ENCODE assay signal across 2 cellular contexts in the genomic region with DNA sequence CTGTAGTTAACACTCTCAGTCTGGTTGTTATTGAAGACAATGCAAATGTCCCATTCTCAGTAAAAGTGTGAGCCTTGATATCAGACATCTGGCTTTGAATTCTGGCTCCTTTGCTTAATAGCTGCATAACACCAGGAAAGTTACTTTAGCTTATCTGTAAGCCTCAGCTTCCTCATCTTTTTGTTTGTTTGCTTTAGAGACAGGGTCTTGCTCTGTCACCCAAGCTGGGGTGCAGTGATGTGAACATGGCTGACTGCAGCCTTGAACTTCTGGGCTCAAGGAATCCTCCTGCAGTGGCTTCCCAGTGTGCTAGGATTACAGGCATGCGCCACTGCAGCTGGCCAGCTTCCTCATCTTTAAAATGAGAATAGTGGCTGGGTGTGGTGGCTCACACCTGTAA.
A peak's percentile ranks its signal among the peaks of the same experiment; 100 is the strongest.
TF ChIP-seq lines count a peak whose summit lies in the region.

No MANE protein-coding gene starts in this region.

TF ChIP-seq in HepG2, 621 proteins besides CTCF, POLR2A, EP300 and RAD21:
- TF ChIP-seq ZNF30 (CRISPR knock-in tag; IDR thresholded peaks at IDR 0.05), result no peak
- TF ChIP-seq ZNF460 (CRISPR knock-in tag; IDR thresholded peaks at IDR 0.05; ENCODE audit: borderline replicate concordance), result peak; percentile 21; the same call in 1 of the 2 replicates
- TF ChIP-seq HOXA3 (CRISPR knock-in tag; IDR thresholded peaks at IDR 0.05), result 0 out of 2 replicates have a peak, but pooled peaks have one; percentile 20
- no peak for TF ChIP-seq ZNF329 (CRISPR knock-in tag; IDR thresholded peaks at IDR 0.05; ENCODE audit: low read depth)

TF ChIP-seq in K562, 482 proteins besides CTCF, POLR2A, EP300 and RAD21 (continues in another document):
- no peak for TF ChIP-seq PCBP2 (IDR thresholded peaks at IDR 0.05; ENCODE audit: low read depth, low read length, poor library complexity, severe bottlenecking)
- no peak for TF ChIP-seq TAF9B (IDR thresholded peaks at IDR 0.05; ENCODE audit: partially characterized antibody)
- no peak for TF ChIP-seq SRSF7 (optimal IDR thresholded peaks at IDR 0.05; ENCODE audit: low read depth, low read length)
- no peak for TF ChIP-seq CBFB (CRISPR knock-in tag; IDR thresholded peaks at IDR 0.05)
- no peak for TF ChIP-seq ZNF384 (IDR thresholded peaks at IDR 0.05; ENCODE audit: low read depth, low read length)
- TF ChIP-seq MEF2D (tag; conservative IDR thresholded peaks at IDR 0.05; ENCODE audit: low read depth), result no peak
- TF ChIP-seq HDAC3 (IDR thresholded peaks at IDR 0.05; ENCODE audit: borderline replicate concordance, partially characterized antibody), result no peak
- no peak for TF ChIP-seq CHCHD3 (CRISPR knock-in tag; IDR thresholded peaks at IDR 0.05)
- TF ChIP-seq, protein P1, sequence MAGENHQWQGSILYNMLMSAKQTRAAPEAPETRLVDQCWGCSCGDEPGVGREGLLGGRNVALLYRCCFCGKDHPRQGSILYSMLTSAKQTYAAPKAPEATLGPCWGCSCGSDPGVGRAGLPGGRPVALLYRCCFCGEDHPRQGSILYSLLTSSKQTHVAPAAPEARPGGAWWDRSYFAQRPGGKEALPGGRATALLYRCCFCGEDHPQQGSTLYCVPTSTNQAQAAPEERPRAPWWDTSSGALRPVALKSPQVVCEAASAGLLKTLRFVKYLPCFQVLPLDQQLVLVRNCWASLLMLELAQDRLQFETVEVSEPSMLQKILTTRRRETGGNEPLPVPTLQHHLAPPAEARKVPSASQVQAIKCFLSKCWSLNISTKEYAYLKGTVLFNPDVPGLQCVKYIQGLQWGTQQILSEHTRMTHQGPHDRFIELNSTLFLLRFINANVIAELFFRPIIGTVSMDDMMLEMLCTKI (IDR thresholded peaks at IDR 0.05; ENCODE audit: partially characterized antibody), result no peak
- TF ChIP-seq ZNF668 (CRISPR knock-in tag; IDR thresholded peaks at IDR 0.05), result no peak
- TF ChIP-seq BRCA1 (IDR thresholded peaks at IDR 0.05), result no peak
- no peak for TF ChIP-seq BRCA1 (CRISPR knock-in tag; IDR thresholded peaks at IDR 0.05)
- TF ChIP-seq, protein P2, sequence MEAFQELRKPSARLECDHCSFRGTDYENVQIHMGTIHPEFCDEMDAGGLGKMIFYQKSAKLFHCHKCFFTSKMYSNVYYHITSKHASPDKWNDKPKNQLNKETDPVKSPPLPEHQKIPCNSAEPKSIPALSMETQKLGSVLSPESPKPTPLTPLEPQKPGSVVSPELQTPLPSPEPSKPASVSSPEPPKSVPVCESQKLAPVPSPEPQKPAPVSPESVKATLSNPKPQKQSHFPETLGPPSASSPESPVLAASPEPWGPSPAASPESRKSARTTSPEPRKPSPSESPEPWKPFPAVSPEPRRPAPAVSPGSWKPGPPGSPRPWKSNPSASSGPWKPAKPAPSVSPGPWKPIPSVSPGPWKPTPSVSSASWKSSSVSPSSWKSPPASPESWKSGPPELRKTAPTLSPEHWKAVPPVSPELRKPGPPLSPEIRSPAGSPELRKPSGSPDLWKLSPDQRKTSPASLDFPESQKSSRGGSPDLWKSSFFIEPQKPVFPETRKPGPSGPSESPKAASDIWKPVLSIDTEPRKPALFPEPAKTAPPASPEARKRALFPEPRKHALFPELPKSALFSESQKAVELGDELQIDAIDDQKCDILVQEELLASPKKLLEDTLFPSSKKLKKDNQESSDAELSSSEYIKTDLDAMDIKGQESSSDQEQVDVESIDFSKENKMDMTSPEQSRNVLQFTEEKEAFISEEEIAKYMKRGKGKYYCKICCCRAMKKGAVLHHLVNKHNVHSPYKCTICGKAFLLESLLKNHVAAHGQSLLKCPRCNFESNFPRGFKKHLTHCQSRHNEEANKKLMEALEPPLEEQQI (IDR thresholded peaks at IDR 0.05), result 0 out of 2 replicates have a peak, but pooled peaks have one; percentile 16
- TF ChIP-seq ZNF133 (CRISPR knock-in tag; IDR thresholded peaks at IDR 0.05), result no peak
- TF ChIP-seq RUNX1 (IDR thresholded peaks at IDR 0.05; ENCODE audit: low read depth), result no peak
- TF ChIP-seq, protein P3, sequence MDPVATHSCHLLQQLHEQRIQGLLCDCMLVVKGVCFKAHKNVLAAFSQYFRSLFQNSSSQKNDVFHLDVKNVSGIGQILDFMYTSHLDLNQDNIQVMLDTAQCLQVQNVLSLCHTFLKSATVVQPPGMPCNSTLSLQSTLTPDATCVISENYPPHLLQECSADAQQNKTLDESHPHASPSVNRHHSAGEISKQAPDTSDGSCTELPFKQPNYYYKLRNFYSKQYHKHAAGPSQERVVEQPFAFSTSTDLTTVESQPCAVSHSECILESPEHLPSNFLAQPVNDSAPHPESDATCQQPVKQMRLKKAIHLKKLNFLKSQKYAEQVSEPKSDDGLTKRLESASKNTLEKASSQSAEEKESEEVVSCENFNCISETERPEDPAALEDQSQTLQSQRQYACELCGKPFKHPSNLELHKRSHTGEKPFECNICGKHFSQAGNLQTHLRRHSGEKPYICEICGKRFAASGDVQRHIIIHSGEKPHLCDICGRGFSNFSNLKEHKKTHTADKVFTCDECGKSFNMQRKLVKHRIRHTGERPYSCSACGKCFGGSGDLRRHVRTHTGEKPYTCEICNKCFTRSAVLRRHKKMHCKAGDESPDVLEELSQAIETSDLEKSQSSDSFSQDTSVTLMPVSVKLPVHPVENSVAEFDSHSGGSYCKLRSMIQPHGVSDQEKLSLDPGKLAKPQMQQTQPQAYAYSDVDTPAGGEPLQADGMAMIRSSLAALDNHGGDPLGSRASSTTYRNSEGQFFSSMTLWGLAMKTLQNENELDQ (CRISPR knock-in tag; IDR thresholded peaks at IDR 0.05; ENCODE audit: borderline replicate concordance), result no peak
- TF ChIP-seq ARID1B (IDR thresholded peaks at IDR 0.05), result peak; percentile 74
- no peak for TF ChIP-seq E2F5 (CRISPR knock-in tag; IDR thresholded peaks at IDR 0.05)
- no peak for TF ChIP-seq RB1 (IDR thresholded peaks at IDR 0.05; ENCODE audit: low read depth)
- no peak for TF ChIP-seq YBX1 (IDR thresholded peaks at IDR 0.05)
- no peak for TF ChIP-seq ZKSCAN1 (IDR thresholded peaks at IDR 0.05; ENCODE audit: low read depth, low read length)
- TF ChIP-seq SMAD4 (CRISPR knock-in tag; conservative IDR thresholded peaks at IDR 0.05), result no peak
- peak; percentile 62 for TF ChIP-seq NCOR1 (IDR thresholded peaks at IDR 0.05)
- TF ChIP-seq TAL1 (IDR thresholded peaks at IDR 0.05), result peak; percentile 67
- TF ChIP-seq ZNF644 (tag; IDR thresholded peaks at IDR 0.05; ENCODE audit: low read depth), result no peak
- TF ChIP-seq SIX5 (IDR thresholded peaks at IDR 0.05; ENCODE audit: borderline replicate concordance in 1 of 2, insufficient read depth in 1 of 2, low read depth in 1 of 2, low read length in 2 of 2), result no peak
- TF ChIP-seq ZNF696 (CRISPR knock-in tag; conservative IDR thresholded peaks at IDR 0.05), result no peak
- no peak for TF ChIP-seq GTF3C2 (IDR thresholded peaks at IDR 0.05; ENCODE audit: borderline replicate concordance, extremely low read depth, insufficient read length)
- no peak for TF ChIP-seq U2AF1 (optimal IDR thresholded peaks at IDR 0.05; ENCODE audit: low read depth, low read length)
- peak in 1 of 2 experiments; percentile 43; a peak in 1 of 4 replicates for TF ChIP-seq KDM1A (IDR thresholded peaks at IDR 0.05)
- TF ChIP-seq TCF7 (IDR thresholded peaks at IDR 0.05; ENCODE audit: borderline replicate concordance), result no peak
- TF ChIP-seq RAD51 (IDR thresholded peaks at IDR 0.05; ENCODE audit: borderline replicate concordance, low read depth), result no peak
- TF ChIP-seq PRPF4 (IDR thresholded peaks at IDR 0.05; ENCODE audit: insufficient read depth, low read depth, low read length, poor library complexity, severe bottlenecking), result no peak
- no peak for TF ChIP-seq ZNF408 (CRISPR knock-in tag; IDR thresholded peaks at IDR 0.05; ENCODE audit: low read depth)
- no peak for TF ChIP-seq KHSRP (IDR thresholded peaks at IDR 0.05)
- no peak for TF ChIP-seq ZSCAN29 (IDR thresholded peaks at IDR 0.05)
- no peak for TF ChIP-seq STAT5A (IDR thresholded peaks at IDR 0.05; ENCODE audit: borderline replicate concordance, low read length)
- no peak for TF ChIP-seq HNRNPH1 (optimal IDR thresholded peaks at IDR 0.05; ENCODE audit: low read depth, low read length)
- no peak for TF ChIP-seq JUND (IDR thresholded peaks at IDR 0.05; ENCODE audit: borderline replicate concordance, low read depth, low read length)
- TF ChIP-seq JUND (tag; IDR thresholded peaks at IDR 0.05; ENCODE audit: borderline replicate concordance, low read depth, low read length), result no peak
- TF ChIP-seq ZC3H11A (IDR thresholded peaks at IDR 0.05; ENCODE audit: low read depth, low read length), result no peak
- TF ChIP-seq CCNT2 (IDR thresholded peaks at IDR 0.05; ENCODE audit: borderline replicate concordance, extremely low read depth, insufficient read length, low read depth, low read length), result no peak
- TF ChIP-seq, protein P4, sequence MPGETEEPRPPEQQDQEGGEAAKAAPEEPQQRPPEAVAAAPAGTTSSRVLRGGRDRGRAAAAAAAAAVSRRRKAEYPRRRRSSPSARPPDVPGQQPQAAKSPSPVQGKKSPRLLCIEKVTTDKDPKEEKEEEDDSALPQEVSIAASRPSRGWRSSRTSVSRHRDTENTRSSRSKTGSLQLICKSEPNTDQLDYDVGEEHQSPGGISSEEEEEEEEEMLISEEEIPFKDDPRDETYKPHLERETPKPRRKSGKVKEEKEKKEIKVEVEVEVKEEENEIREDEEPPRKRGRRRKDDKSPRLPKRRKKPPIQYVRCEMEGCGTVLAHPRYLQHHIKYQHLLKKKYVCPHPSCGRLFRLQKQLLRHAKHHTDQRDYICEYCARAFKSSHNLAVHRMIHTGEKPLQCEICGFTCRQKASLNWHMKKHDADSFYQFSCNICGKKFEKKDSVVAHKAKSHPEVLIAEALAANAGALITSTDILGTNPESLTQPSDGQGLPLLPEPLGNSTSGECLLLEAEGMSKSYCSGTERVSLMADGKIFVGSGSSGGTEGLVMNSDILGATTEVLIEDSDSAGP (CRISPR knock-in tag; IDR thresholded peaks at IDR 0.05), result no peak
- no peak for TF ChIP-seq ARID2 (IDR thresholded peaks at IDR 0.05)
- TF ChIP-seq NR1H2 (CRISPR knock-in tag; IDR thresholded peaks at IDR 0.05), result no peak
- TF ChIP-seq ATF6 (CRISPR knock-in tag; IDR thresholded peaks at IDR 0.05), result no peak
- TF ChIP-seq DIDO1 (tag; IDR thresholded peaks at IDR 0.05; ENCODE audit: low read depth), result no peak
- TF ChIP-seq FOXK1 (CRISPR knock-in tag; IDR thresholded peaks at IDR 0.05; ENCODE audit: borderline replicate concordance), result no peak
- TF ChIP-seq RBFOX2 (IDR thresholded peaks at IDR 0.05; ENCODE audit: low read depth, low read length), result no peak
- no peak for TF ChIP-seq ZNF354B (CRISPR knock-in tag; IDR thresholded peaks at IDR 0.05)
- TF ChIP-seq NR4A1 (CRISPR knock-in tag; IDR thresholded peaks at IDR 0.05), result no peak
- TF ChIP-seq NR4A1 (tag; IDR thresholded peaks at IDR 0.05), result no peak
- TF ChIP-seq, protein P5, sequence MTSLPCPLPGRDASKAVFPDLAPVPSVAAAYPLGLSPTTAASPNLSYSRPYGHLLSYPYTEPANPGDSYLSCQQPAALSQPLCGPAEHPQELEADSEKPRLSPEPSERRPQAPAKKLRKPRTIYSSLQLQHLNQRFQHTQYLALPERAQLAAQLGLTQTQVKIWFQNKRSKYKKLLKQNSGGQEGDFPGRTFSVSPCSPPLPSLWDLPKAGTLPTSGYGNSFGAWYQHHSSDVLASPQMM (CRISPR knock-in tag; IDR thresholded peaks at IDR 0.05), result no peak
- no peak for TF ChIP-seq IRF1 (CRISPR knock-in tag; IDR thresholded peaks at IDR 0.05; ENCODE audit: borderline replicate concordance)
- no peak for TF ChIP-seq POLR2H (tag; IDR thresholded peaks at IDR 0.05; ENCODE audit: low read depth)
